Comparison of ENCODE assay signal across 10 cellular contexts in the genomic region with DNA sequence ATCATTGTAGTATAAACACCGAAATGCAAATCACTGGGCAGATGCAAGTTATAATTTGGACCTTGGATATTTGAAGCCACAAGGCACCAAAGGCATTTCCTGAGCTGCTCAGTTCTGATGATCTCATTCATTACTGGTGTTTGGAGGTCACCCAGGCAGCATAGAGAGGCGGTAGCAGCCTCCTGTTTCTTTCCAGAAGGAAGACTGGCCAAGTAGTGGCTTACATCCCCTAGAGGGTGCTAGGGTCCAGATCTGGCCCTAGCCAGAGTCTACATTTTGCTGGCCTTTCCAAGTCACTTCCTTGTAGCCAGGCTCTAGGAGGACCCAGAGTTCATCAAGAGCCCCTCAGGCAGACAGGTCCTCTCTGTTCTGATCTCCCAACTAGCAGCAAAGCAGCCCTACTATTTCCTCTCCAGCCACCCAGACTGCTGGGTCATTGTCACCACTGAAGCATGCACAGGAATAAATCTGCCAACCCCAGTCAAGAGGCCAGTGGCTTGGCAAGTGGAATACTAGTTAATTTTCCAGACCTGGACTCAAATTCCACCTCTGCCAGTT. TPM values are rescaled to one million over a fixed set of nuclear protein-coding genes. Genes with fewer than 3 reads are reported as not detected.
DNase-seq lines count a peak whose midpoint lies in the region; ATAC-seq, FAIRE-seq and TF ChIP-seq lines count a peak whose summit lies in the region.
"Had no signal": no experiment of that assay in that cellular context is flagged by ENCODE, and none has a peak within 500 bp of the region (broad histone marks: within the 10 kb centered on the region; RNA-seq: fewer than 3 reads in every experiment).

No MANE protein-coding gene starts in this region.

- POLR2A ChIA-PET in MCF 10A (lab: Yijun Ruan, JAX), result no interaction called here

- no peak overlapping the region for H3K4me3 Mint-ChIP-seq in MCF 10A (ENCODE audit: unreplicated experiment)

- CTCF ChIA-PET in MCF 10A (lab: Yijun Ruan, JAX), result interaction anchor here (0.6 to 2.2 kb wide), 4 partner anchors 11 to 23 kb away, joined by 3 to 13 read pairs (median 8); no protein-coding TSS in a partner anchor

- peaks cover 0 to 30% of the 10 kb centered on the region in 2 donors for H3K27me3 ChIP-seq in breast epithelium
- peaks cover 12% of the 10 kb centered on the region for H3K27me3 ChIP-seq in vagina

- peak; percentile 89 for FAIRE-seq in urothelium cell line (lab: Jason Lieb, UNC)

- no peak overlapping the region for H3K27ac Mint-ChIP-seq in MCF 10A (ENCODE audit: low read depth, unreplicated experiment)

- H3K4me1 ChIP-seq in breast epithelium, result no peaks in the 10 kb centered on the region
- peaks cover 7% of the 10 kb centered on the region for H3K4me1 ChIP-seq in vagina

- H3K36me3 ChIP-seq in breast epithelium (no peaks in the 10 kb centered on the region), vagina (no peaks in the 10 kb centered on the region)

- no TSS peak for BruUV-seq in MCF 10A (replicated peaks; lab: Mats Ljungman, UMichigan)

- H3K27ac ChIP-seq in breast epithelium, result no peak overlapping the region
- no peak overlapping the region for H3K27ac ChIP-seq in vagina

- TF ChIP-seq POLR2A in breast epithelium (IDR thresholded peaks at IDR 0.05) (no peak), vagina (IDR thresholded peaks at IDR 0.05) (no peak)

- H3K4me3 ChIP-seq in breast epithelium, result no peak overlapping the region
- H3K4me3 ChIP-seq in WI38 (ENCODE audit: low read depth, low read length), result no peak overlapping the region
- no peak overlapping the region for H3K4me3 ChIP-seq in vagina
- H3K4me3 ChIP-seq: lung had no signal

- DNase-seq in MCF 10A (ENCODE audit: unreplicated experiment) (peak; percentile 69), breast epithelium (ENCODE audit: low spot score in 2 of 2) (no peak), left ventricle myocardium superior (no peak), urothelium cell line (ENCODE audit: low spot score) (peak; percentile 87), vagina (ENCODE audit: extremely low spot score in 2 of 2) (no peak)
- DNase-seq: activated naive CD4-positive, alpha-beta T cell treated with Interleukin-2 at 50 U/mL for 16 hours had no signal

- peaks cover 5% of the 10 kb centered on the region for H3K36me3 Mint-ChIP-seq in MCF 10A (ENCODE audit: insufficient read depth, unreplicated experiment)

- TF ChIP-seq CTCF in MCF 10A (IDR thresholded peaks at IDR 0.05; ENCODE audit: unreplicated experiment) (no peak), breast epithelium (IDR thresholded peaks at IDR 0.05) (no peak), WI38 (IDR thresholded peaks at IDR 0.05; ENCODE audit: low read depth, low read length) (peak; percentile 56), vagina (IDR thresholded peaks at IDR 0.05) (no peak)

- ATAC-seq in left ventricle myocardium superior (peak; percentile 92), GM19397 (IDR thresholded peaks at IDR 0.05; ENCODE audit: unreplicated experiment) (no peak), GM21381 (IDR thresholded peaks at IDR 0.05; ENCODE audit: unreplicated experiment) (no peak)

- H3K9me3 ChIP-seq in breast epithelium, result no peaks in the 10 kb centered on the region
- H3K9me3 ChIP-seq in vagina, result no peaks in the 10 kb centered on the region

- H3K9me3 Mint-ChIP-seq in MCF 10A (ENCODE audit: unreplicated experiment), result no peaks in the 10 kb centered on the region

- peaks cover 9% of the 10 kb centered on the region for H3K4me1 Mint-ChIP-seq in MCF 10A (ENCODE audit: insufficient read depth, unreplicated experiment)

- H3K27me3 Mint-ChIP-seq in MCF 10A (ENCODE audit: insufficient read depth, unreplicated experiment), result no peaks in the 10 kb centered on the region

- intact Hi-C loops in MCF 10A (cut with micrococcal nuclease), result no loop called here
- intact Hi-C loops in breast epithelium (cut with DNase I; ENCODE audit: low total_unique reads), result no loop called here
- intact Hi-C loops in left ventricle myocardium superior (cut with micrococcal nuclease), result no loop called here
- intact Hi-C loops in vagina (cut with DNase I), result no loop called here

RNA-seq across cellular contexts. Expression of a gene that starts 33.4 kb away (rescaled TPM):
- total RNA-seq in MCF 10A (2022) (84.6 and 100 TPM in 2 replicates), breast epithelium (10 to 100 TPM; 36.3 to 45.2 (median 41.0) TPM), left ventricle myocardium superior (118 TPM), vagina (29.7 TPM)

RNA-seq across cellular contexts. Expression of a gene that starts 59.3 kb away (rescaled TPM):
- total RNA-seq in MCF 10A (2022) (0.14 TPM in 1 of 2 replicates, not detected in the other), breast epithelium (1 to 10 TPM in 1 of 3 donors, under 1 TPM in 2; 0.33 to 2.9 (median 0.88) TPM), left ventricle myocardium superior (1.4 TPM), vagina (0.74 TPM)

Comparison
In these comparisons a context has a peak if more than half of its experiments do, and no peak if none do; other contexts are left out.
1. DNase-seq: peak in MCF 10A (single experiment) and urothelium cell line (single experiment); none in breast epithelium (0 of 2), left ventricle myocardium superior (single experiment) and vagina (0 of 2).